ENCODE assay signal across 24 cellular contexts in genomic region chr1:206836111-206836510, GRCh38. TPM values are rescaled to one million over a fixed set of nuclear protein-coding genes. Genes with fewer than 3 reads are reported as not detected.
DNase-seq lines count a peak whose midpoint lies in the region; ATAC-seq, FAIRE-seq and TF ChIP-seq lines count a peak whose summit lies in the region.
"Had no signal": no experiment of that assay in that cellular context is flagged by ENCODE, and none has a peak within 500 bp of the region (broad histone marks: within the 10 kb centered on the region; RNA-seq: fewer than 3 reads in every experiment).

No MANE protein-coding gene starts in this region.

- peaks cover 5% of the 10 kb centered on the region for H3K27me3 ChIP-seq in adipocyte (replicated peaks; ENCODE audit: control insufficient read depth, insufficient read depth, low read length)
- H3K27me3 ChIP-seq: MG63 had no signal

- H3K27ac Mint-ChIP-seq in natural killer cell treated with Interleukin-12 subunit alpha and Interleukin-12 subunit beta and Interleukin-15 and Interleukin-18, amount 100 ng/mL, for 72 hours, result no peak overlapping the region
- H3K27ac Mint-ChIP-seq: CD8-positive, alpha-beta memory T cell had no signal

- peak; percentile 24 for DNase-seq in GM04504 (ENCODE audit: low read depth)
- peak; percentile 16 for DNase-seq in adipocyte (ENCODE audit: low read depth)
- DNase-seq in fibroblast of mammary gland (ENCODE audit: low read depth), result peak; percentile 50
- DNase-seq in GM12891 (ENCODE audit: insufficient read length, low spot score), result no peak
- DNase-seq in NCI-H1436 treated with DMSO at 0.1 percent for 48 hours (lab: John Stamatoyannopoulos, UW), result no peak
- DNase-seq in natural killer cell treated with Interleukin-12 subunit alpha and Interleukin-12 subunit beta and Interleukin-15 and Interleukin-18, amount 100 ng/mL, for 72 hours (ENCODE audit: low spot score), result no peak
- DNase-seq: Calu3; CD8-positive, alpha-beta memory T cell; DMS153; GDM1; Kasumi-1; MG63; NCI-H1048; NCI-H1417 treated with DMSO at 0.1 percent for 48 hours; NCI-H187 treated with DMSO at 0.1 percent for 48 hours; NCI-H2107; NCI-H446 treated with DMSO at 0.1 percent for 48 hours; NCI-H526 treated with DMSO at 0.1 percent for 48 hours; PC-3; RPMI8226; SHP77; SW 1271 had no signal

- ATAC-seq in GM18909 (IDR thresholded peaks at IDR 0.05; ENCODE audit: poor library complexity, unreplicated experiment), result no peak
- no peak for ATAC-seq in natural killer cell treated with Interleukin-12 subunit alpha and Interleukin-12 subunit beta and Interleukin-15 and Interleukin-18, amount 100 ng/mL, for 72 hours
- ATAC-seq: HCT116, PC-3 had no signal

- H3K27me3 Mint-ChIP-seq in natural killer cell treated with Interleukin-12 subunit alpha and Interleukin-12 subunit beta and Interleukin-15 and Interleukin-18, amount 100 ng/mL, for 72 hours, result peaks cover 17 to 19% of the 10 kb centered on the region in 2 donors

- peaks cover 8% of the 10 kb centered on the region for H3K4me1 ChIP-seq in adipocyte (ENCODE audit: control insufficient read depth, insufficient read depth, low read length)

- H3K9me3 Mint-ChIP-seq in natural killer cell treated with Interleukin-12 subunit alpha and Interleukin-12 subunit beta and Interleukin-15 and Interleukin-18, amount 100 ng/mL, for 72 hours, result no peaks in the 10 kb centered on the region
- H3K9me3 Mint-ChIP-seq: CD8-positive, alpha-beta memory T cell had no signal

- no peak for TF ChIP-seq CTCF in fibroblast of mammary gland (conservative IDR thresholded peaks at IDR 0.05; ENCODE audit: control insufficient read depth, insufficient read depth, low read depth, low read length)

- H3K4me1 Mint-ChIP-seq in natural killer cell treated with Interleukin-12 subunit alpha and Interleukin-12 subunit beta and Interleukin-15 and Interleukin-18, amount 100 ng/mL, for 72 hours (ENCODE audit: low read depth in 2 of 2), result peaks cover 11% of the 10 kb centered on the region in 2 donors

- no peak overlapping the region for H3K4me3 Mint-ChIP-seq in natural killer cell treated with Interleukin-12 subunit alpha and Interleukin-12 subunit beta and Interleukin-15 and Interleukin-18, amount 100 ng/mL, for 72 hours
- H3K4me3 Mint-ChIP-seq: CD8-positive, alpha-beta memory T cell had no signal

- no peaks in the 10 kb centered on the region for H3K36me3 ChIP-seq in adipocyte (ENCODE audit: control insufficient read depth, insufficient read depth, low read length, severe bottlenecking)
- H3K36me3 ChIP-seq: MG63 had no signal

- no peaks in the 10 kb centered on the region for H3K36me3 Mint-ChIP-seq in natural killer cell treated with Interleukin-12 subunit alpha and Interleukin-12 subunit beta and Interleukin-15 and Interleukin-18, amount 100 ng/mL, for 72 hours
- H3K36me3 Mint-ChIP-seq: CD8-positive, alpha-beta memory T cell had no signal

- H3K9me3 ChIP-seq in adipocyte (ENCODE audit: control insufficient read depth, low read length), result no peaks in the 10 kb centered on the region
- H3K9me3 ChIP-seq: MG63 had no signal

- H3K4me3 ChIP-seq in adipocyte (ENCODE audit: low read length) (no peak overlapping the region), fibroblast of mammary gland (ENCODE audit: control insufficient read depth, low read depth, low read length) (no peak overlapping the region)
- H3K4me3 ChIP-seq: MG63 had no signal

- no peak for TF ChIP-seq POLR2A in GM12891 (IDR thresholded peaks at IDR 0.05; ENCODE audit: low read depth, low read length)

- FAIRE-seq in GM12891 (lab: Jason Lieb, UNC), result no peak

- no peak overlapping the region for H3K9ac ChIP-seq in adipocyte (ENCODE audit: low read length)

TF ChIP-seq in GM12891, 5 proteins besides CTCF, POLR2A, EP300 and RAD21:
- TF ChIP-seq PAX5 (IDR thresholded peaks at IDR 0.05; ENCODE audit: insufficient read depth, low read length, severe bottlenecking), result no peak
- no peak for TF ChIP-seq POLR2AphosphoS5 (IDR thresholded peaks at IDR 0.05; ENCODE audit: low read depth, low read length)
- TF ChIP-seq TAF1 (IDR thresholded peaks at IDR 0.05; ENCODE audit: low read depth, low read length), result no peak
- no peak for TF ChIP-seq SPI1 (IDR thresholded peaks at IDR 0.05; ENCODE audit: low read depth, low read length)
- no peak for TF ChIP-seq POU2F2 (IDR thresholded peaks at IDR 0.05; ENCODE audit: low read depth, low read length)

RNA-seq across cellular contexts. Expression of gene IL20, which starts 29.3 kb away (rescaled TPM):
- not detected for polyA plus RNA-seq in GM12891 (2012; ENCODE audit: low read depth, missing spikeins)
- total RNA-seq in natural killer cell treated with Interleukin-12 subunit alpha and Interleukin-12 subunit beta and Interleukin-15 and Interleukin-18, amount 100 ng/mL, for 72 hours, result not detected
- total RNA-seq: Calu3; CD8-positive, alpha-beta memory T cell; PC-3 had no signal
- polyA plus RNA-seq: CD8-positive, alpha-beta memory T cell had no signal

Comparison
In these comparisons a context has a peak if more than half of its experiments do, and no peak if none do; other contexts are left out.
1. DNase-seq: peak in GM04504 (single experiment), adipocyte (single experiment) and fibroblast of mammary gland (single experiment); none in GM12891 (single experiment), NCI-H1436 treated with DMSO at 0.1 percent for 48 hours (single experiment) and natural killer cell treated with Interleukin-12 subunit alpha and Interleukin-12 subunit beta and Interleukin-15 and Interleukin-18, amount 100 ng/mL, for 72 hours (single experiment).